ENCODE assay signal across 9 cellular contexts in genomic region chr3:195774917-195775316, GRCh38. TPM values are rescaled to one million over a fixed set of nuclear protein-coding genes. Genes with fewer than 3 reads are reported as not detected.
DNase-seq lines count a peak whose midpoint lies in the region; ATAC-seq, FAIRE-seq and TF ChIP-seq lines count a peak whose summit lies in the region.
"Had no signal": no experiment of that assay in that cellular context is flagged by ENCODE, and none has a peak within 500 bp of the region (broad histone marks: within the 10 kb centered on the region; RNA-seq: fewer than 3 reads in every experiment).

No MANE protein-coding gene starts in this region.

- no peak overlapping the region for H3K4me2 ChIP-seq in keratinocyte (ENCODE audit: control insufficient read depth, extremely low read depth, insufficient read depth, low read depth, low read length)

- no peak for FAIRE-seq in keratinocyte (lab: Jason Lieb, UNC)

- H3K4me3 ChIP-seq in adipocyte (ENCODE audit: low read length) (no peak overlapping the region), keratinocyte (ENCODE audit: control insufficient read depth in 2 of 3, extremely low read depth in 1 of 3, insufficient read depth in 2 of 3, low read depth in 1 of 3, low read length in 3 of 3) (no peak overlapping the region)

- H3K79me2 ChIP-seq in keratinocyte (ENCODE audit: control insufficient read depth, insufficient read depth, low read length), result no peaks in the 10 kb centered on the region

- dilution Hi-C loops in keratinocyte (cut with MboI; ENCODE audit: extremely low pct_ligation_motif_present, low sequenced_read_pairs), result no loop called here

- H3K9me3 ChIP-seq in adipocyte (ENCODE audit: control insufficient read depth, low read length) (no peaks in the 10 kb centered on the region), keratinocyte (ENCODE audit: control insufficient read depth, low read depth, low read length) (peaks cover 2% of the 10 kb centered on the region)

- no peak overlapping the region for H3K27ac ChIP-seq in keratinocyte (ENCODE audit: control insufficient read depth, insufficient read depth, low read length)

- H4K20me1 ChIP-seq in keratinocyte (ENCODE audit: control insufficient read depth, extremely low read depth, insufficient read depth, low read length), result no peaks in the 10 kb centered on the region

- ATAC-seq in GM19395 (IDR thresholded peaks at IDR 0.05; ENCODE audit: unreplicated experiment) (no peak), omental fat pad (ENCODE audit: low FRiP score) (no peak)

- H3K9ac ChIP-seq in adipocyte (ENCODE audit: low read length) (no peak overlapping the region), keratinocyte (ENCODE audit: control insufficient read depth, extremely low read depth, insufficient read depth, low read length) (no peak overlapping the region)

- H3K36me3 ChIP-seq in adipocyte (ENCODE audit: control insufficient read depth, insufficient read depth, low read length, severe bottlenecking) (no peaks in the 10 kb centered on the region), keratinocyte (ENCODE audit: control insufficient read depth in 2 of 2, extremely low read depth in 1 of 2, insufficient read depth in 2 of 2, low read length in 2 of 2) (no peaks in the 10 kb centered on the region)

- DNase-seq in NCI-H345 (lab: John Stamatoyannopoulos, UW) (peak; percentile 19), NCI-H345 treated with DMSO at 0.1 percent for 48 hours (lab: John Stamatoyannopoulos, UW; ENCODE audit: unreplicated experiment) (no peak), M059J (ENCODE audit: low read depth) (peak; percentile 51), adipocyte (ENCODE audit: low read depth) (peak; percentile 65), keratinocyte (ENCODE audit: low read depth, low spot score) (no peak), omental fat pad (ENCODE audit: low spot score) (no peak)
- DNase-seq in activated CD8-positive, alpha-beta memory T cell treated with anti-CD3 and anti-CD28 coated beads, Interleukin-2, amount 50 U/mL, for 48 hours, result no peak
- DNase-seq: activated B cell treated with CpG ODN at 0.5 μM for 24 hours had no signal

- peak in 2 of 3 experiments; percentile 23 for TF ChIP-seq CTCF in keratinocyte (optimal IDR thresholded peaks at IDR 0.05 in 1 of 3, IDR thresholded peaks at IDR 0.05 in 1 of 3, conservative IDR thresholded peaks at IDR 0.05 in 1 of 3; ENCODE audit: extremely low read depth in 1 of 3, insufficient read depth in 2 of 3, low read length in 3 of 3)
- no peak for TF ChIP-seq CTCF in omental fat pad (IDR thresholded peaks at IDR 0.05)

- H3K27me3 ChIP-seq in adipocyte (replicated peaks; ENCODE audit: control insufficient read depth, insufficient read depth, low read length) (peaks cover 4% of the 10 kb centered on the region), keratinocyte (ENCODE audit: control insufficient read depth, extremely low read depth, insufficient read depth, low read length) (no peaks in the 10 kb centered on the region)

- no peak overlapping the region for H2AFZ ChIP-seq in keratinocyte (ENCODE audit: control insufficient read depth, low read length)

- H3K4me1 ChIP-seq in adipocyte (ENCODE audit: control insufficient read depth, insufficient read depth, low read length) (no peaks in the 10 kb centered on the region), keratinocyte (ENCODE audit: control insufficient read depth, extremely low read depth, insufficient read depth, low read length) (no peaks in the 10 kb centered on the region)

- no peaks in the 10 kb centered on the region for H3K9me1 ChIP-seq in keratinocyte (ENCODE audit: control insufficient read depth, extremely low read depth, insufficient read depth, low read length)

RNA-seq across cellular contexts. Expression of gene MUC4, which starts 36.8 kb away (rescaled TPM):
- total RNA-seq in M059J (2014; rRNA removed; shearing (Covaris generic)), result 0.02 and 0.05 TPM in 2 replicates
- not detected in 3 replicates for polyA plus RNA-seq in keratinocyte
- not detected for polyA plus RNA-seq in keratinocyte (2011; ENCODE audit: low read depth)
- not detected in 2 replicates for polyA plus RNA-seq in keratinocyte (2011; cell fraction: cytosol; rRNA removed)
- not detected in 2 replicates for polyA plus RNA-seq in keratinocyte (2011; cell fraction: nucleus; rRNA removed)
- polyA plus RNA-seq in keratinocyte (2012; ENCODE audit: low replicate concordance), result 0.04 TPM in 1 of 2 replicates, not detected in the other
- polyA minus RNA-seq in keratinocyte, result under 0.01 TPM in 1 of 3 replicates, not detected in the others
- not detected for polyA minus RNA-seq in keratinocyte (2011; cell fraction: cytosol; rRNA and poly(A)+ RNA removed)
- not detected in 2 replicates for polyA minus RNA-seq in keratinocyte (2011; cell fraction: nucleus; rRNA and poly(A)+ RNA removed)
- total RNA-seq in omental fat pad, result under 1 TPM in 1 of 4 donors, not detected in 3; 0.09 TPM

RNA-seq across cellular contexts. Expression of gene MUC20, which starts 54.1 kb away (rescaled TPM):
- total RNA-seq in M059J (2014; rRNA removed; shearing (Covaris generic)), result 0.07 TPM in 1 of 2 replicates, not detected in the other
- polyA plus RNA-seq in keratinocyte, result 0.21 to 0.33 TPM (median 0.25 TPM) in 3 replicates
- 4.5 TPM for polyA plus RNA-seq in keratinocyte (2011; ENCODE audit: low read depth)
- 0.12 and 0.19 TPM in 2 replicates for polyA plus RNA-seq in keratinocyte (2011; cell fraction: cytosol; rRNA removed)
- 1.7 and 1.8 TPM in 2 replicates for polyA plus RNA-seq in keratinocyte (2011; cell fraction: nucleus; rRNA removed)
- polyA plus RNA-seq in keratinocyte (2012; ENCODE audit: low replicate concordance), result 0.25 and 2.4 TPM in 2 replicates
- 0.10 to 0.43 TPM (median 0.36 TPM) in 3 replicates for polyA minus RNA-seq in keratinocyte
- polyA minus RNA-seq in keratinocyte (2011; cell fraction: cytosol; rRNA and poly(A)+ RNA removed), result not detected
- polyA minus RNA-seq in keratinocyte (2011; cell fraction: nucleus; rRNA and poly(A)+ RNA removed), result 1.6 and 1.7 TPM in 2 replicates
- total RNA-seq in omental fat pad, result 1 to 10 TPM; 1.3 to 8.7 (median 6.2) TPM

Comparison
In these comparisons a context has a peak if more than half of its experiments do, and no peak if none do; other contexts are left out.
1. DNase-seq: peak in NCI-H345 (single experiment), M059J (single experiment) and adipocyte (single experiment); none in NCI-H345 treated with DMSO at 0.1 percent for 48 hours (single experiment), keratinocyte (single experiment), activated CD8-positive, alpha-beta memory T cell treated with anti-CD3 and anti-CD28 coated beads, Interleukin-2, amount 50 U/mL, for 48 hours (single experiment) and omental fat pad (single experiment).
2. CTCF ChIP-seq: peak in keratinocyte (2 of 3); none in omental fat pad (0 of 3).